Comparison of ENCODE assay signal across 8 cellular contexts in genomic region chr22:40203568-40203967, GRCh38. TPM values are rescaled to one million over a fixed set of nuclear protein-coding genes. Genes with fewer than 3 reads are reported as not detected.
DNase-seq lines count a peak whose midpoint lies in the region; ATAC-seq and TF ChIP-seq lines count a peak whose summit lies in the region.

No MANE protein-coding gene starts in this region.

- peak overlapping the region; percentile 30; the same call in 1 of the 2 replicates for H3K23ac ChIP-seq in IMR-90 (ENCODE audit: low read depth, low read length)

- in situ Hi-C loops in IMR-90 (cut with MboI; ENCODE audit: low sequenced_read_pairs) = no loop called here

- intact Hi-C loops in IMR-90 (cut with micrococcal nuclease) = no loop called here

- peak overlapping the region; percentile 57; the same call in 1 of the 2 replicates for H3K4ac ChIP-seq in IMR-90 (ENCODE audit: low read depth, low read length)

- H3K56ac ChIP-seq in IMR-90 (ENCODE audit: extremely low read depth, insufficient read depth, low read length) = no peak overlapping the region

- no peak overlapping the region for H2AFZ ChIP-seq in IMR-90 (replicated peaks; ENCODE audit: low read length, poor library complexity)

- H3K9me1 ChIP-seq in IMR-90 (ENCODE audit: insufficient read depth, low read length) = peaks cover 19% of the 10 kb centered on the region

- peak overlapping the region; percentile 76 for H2BK20ac ChIP-seq in IMR-90 (ENCODE audit: low read depth, low read length)

- H2AK5ac ChIP-seq in IMR-90 (ENCODE audit: low read depth, low read length) = peak overlapping the region; percentile 41

- H3K27ac ChIP-seq in IMR-90 (ENCODE audit: insufficient read depth, low read length) (no peak overlapping the region; the same call in 1 of the 2 replicates), skeletal muscle tissue (ENCODE audit: low read depth, low read length) (peak overlapping the region; percentile 11)

- H2BK120ac ChIP-seq in IMR-90 (ENCODE audit: low read depth, low read length) = peak overlapping the region; percentile 59

- peak overlapping the region; percentile 20; the same call in 1 of the 2 replicates for H3K18ac ChIP-seq in IMR-90 (ENCODE audit: low read depth, low read length)

- BruUV-seq in IMR-90 (replicated peaks; lab: Mats Ljungman, UMichigan) = no TSS peak

- peak overlapping the region; percentile 84 for H2AK9ac ChIP-seq in IMR-90 (replicated peaks; ENCODE audit: low read depth, low read length, poor library complexity)

- CTCF ChIA-PET in IMR-90 (lab: Yijun Ruan, JAX) = interaction anchor here (0.9 kb wide), 1 partner anchor 10 kb away, joined by 5 read pairs; no protein-coding TSS in a partner anchor

- H3K36me3 ChIP-seq in IMR-90 (ENCODE audit: control insufficient read depth, insufficient read depth, low read length) (no peaks in the 10 kb centered on the region), skeletal muscle tissue (ENCODE audit: control insufficient read depth in 3 of 3, insufficient read depth in 3 of 3, low read length in 3 of 3) (no peaks in the 10 kb centered on the region)

- no peak for TF ChIP-seq POLR2A in IMR-90 (IDR thresholded peaks at IDR 0.05; ENCODE audit: low read depth, low read length)

- H3K27ac Mint-ChIP-seq in activated naive CD8-positive, alpha-beta T cell treated with anti-CD3 and anti-CD28 coated beads, Interleukin-2, amount 10 ng/mL, durations not matched to agents 7 days and 5 days = peak overlapping the region; percentile 46

- H2BK15ac ChIP-seq in IMR-90 (ENCODE audit: low read depth, low read length) = peak overlapping the region; percentile 39; the same call in 1 of the 3 replicates

- dilution Hi-C loops in IMR-90 (cut with HindIII; ENCODE audit: low sequenced_read_pairs, unreplicated experiment) = no loop called here

- POLR2A ChIA-PET in IMR-90 (lab: Charles Lee; ENCODE audit: unreplicated experiment) = no interaction called here
- POLR2A ChIA-PET in activated naive CD8-positive, alpha-beta T cell treated with anti-CD3 and anti-CD28 coated beads, Interleukin-2, amount 10 ng/mL, durations not matched to agents 7 days and 5 days (lab: Charles Lee) = interaction anchor here (1.1 to 2.7 kb wide), 2 partner anchors 26 to 159 kb away, joined by 4 to 10 read pairs; partner anchors contain the start of gene TNRC6B

- H3K4me3 ChIP-seq in IMR-90 (ENCODE audit: insufficient read depth, low read depth, low read length) = no peak overlapping the region
- no peak overlapping the region for H3K4me3 ChIP-seq in skeletal muscle tissue (ENCODE audit: low read length in 3 of 3)

- WGBS in IMR-90 (ENCODE audit: extremely low coverage in 2 of 2, insufficient read length in 1 of 2), 2 experiments = no CpG with 5 or more reads among the region's 5 CpGs

- H3K4me2 ChIP-seq in IMR-90 (ENCODE audit: low read depth, low read length) = peak overlapping the region; percentile 77

- H3K36me3 Mint-ChIP-seq in activated naive CD8-positive, alpha-beta T cell treated with anti-CD3 and anti-CD28 coated beads, Interleukin-2, amount 10 ng/mL, durations not matched to agents 7 days and 5 days = peaks cover 17% of the 10 kb centered on the region

- no peaks in the 10 kb centered on the region for H3K27me3 Mint-ChIP-seq in activated naive CD8-positive, alpha-beta T cell treated with anti-CD3 and anti-CD28 coated beads, Interleukin-2, amount 10 ng/mL, durations not matched to agents 7 days and 5 days

- TF ChIP-seq CTCF in IMR-90 (conservative IDR thresholded peaks at IDR 0.05; ENCODE audit: low read depth, low read length) = no peak

- TF ChIP-seq RAD21 in IMR-90 (IDR thresholded peaks at IDR 0.05; ENCODE audit: low read length) = no peak

- peak; percentile 15 for DNase-seq in NCI-H510A treated with DMSO at 0.1 percent for 48 hours (lab: John Stamatoyannopoulos, UW)
- no peak for DNase-seq in NCI-H510A (lab: John Stamatoyannopoulos, UW)
- DNase-seq in IMR-90 = peak; percentile 38
- DNase-seq in activated naive CD8-positive, alpha-beta T cell treated with anti-CD3 and anti-CD28 coated beads, Interleukin-2, amount 10 ng/mL, durations not matched to agents 7 days and 5 days = no peak
- DNase-seq in AG08396 (ENCODE audit: low spot score) = no peak
- DNase-seq in NCI-H2227 (lab: John Stamatoyannopoulos, UW; ENCODE audit: unreplicated experiment) = no peak
- no peak for DNase-seq in inferior parietal cortex (ENCODE audit: extremely low spot score)

- H3K27me3 ChIP-seq in IMR-90 (ENCODE audit: control insufficient read depth, insufficient read depth, low read length) (no peaks in the 10 kb centered on the region), skeletal muscle tissue (ENCODE audit: control insufficient read depth in 3 of 3, insufficient read depth in 3 of 3, low read length in 3 of 3) (no peaks in the 10 kb centered on the region)

- H3K4me1 ChIP-seq in IMR-90 (ENCODE audit: control insufficient read depth, insufficient read depth, low read length) (peaks cover 16% of the 10 kb centered on the region), skeletal muscle tissue (ENCODE audit: control insufficient read depth in 3 of 3, insufficient read depth in 3 of 3, low read length in 3 of 3) (peaks cover 38 to 49% (median 39%) of the 10 kb centered on the region in 3 donors)

- H3K9me3 Mint-ChIP-seq in activated naive CD8-positive, alpha-beta T cell treated with anti-CD3 and anti-CD28 coated beads, Interleukin-2, amount 10 ng/mL, durations not matched to agents 7 days and 5 days = no peaks in the 10 kb centered on the region

- no peak overlapping the region for H3K9ac ChIP-seq in IMR-90 (ENCODE audit: low read depth, low read length)
- H3K9ac ChIP-seq in skeletal muscle tissue (ENCODE audit: low read depth in 1 of 3, low read length in 3 of 3) = no peak overlapping the region

- H3K79me1 ChIP-seq in IMR-90 (ENCODE audit: low read depth in 1 of 2, low read length in 2 of 2) = peaks cover 36 to 75% of the 10 kb centered on the region in 2 experiments

- H4K5ac ChIP-seq in IMR-90 (ENCODE audit: low read depth, low read length) = 0 out of 2 replicates have a peak overlapping the region, but pooled peaks have one; percentile 5

- H3K9me3 ChIP-seq in IMR-90 (ENCODE audit: control insufficient read depth, insufficient read depth, low read length) (no peaks in the 10 kb centered on the region), skeletal muscle tissue (ENCODE audit: control insufficient read depth in 3 of 3, low read length in 3 of 3) (no peaks in the 10 kb centered on the region)

- ATAC-seq in IMR-90 (ENCODE audit: low read depth) = no peak
- peak; percentile 87 for ATAC-seq in activated naive CD8-positive, alpha-beta T cell treated with anti-CD3 and anti-CD28 coated beads, Interleukin-2, amount 10 ng/mL, durations not matched to agents 7 days and 5 days (ENCODE audit: low read depth)

- H4K8ac ChIP-seq in IMR-90 (ENCODE audit: low read depth in 2 of 2, low read length in 2 of 2) = peak overlapping the region in 1 of 2 experiments; percentile 10; a peak in 2 of 4 replicates

- peaks cover 37% of the 10 kb centered on the region for H3K4me1 Mint-ChIP-seq in activated naive CD8-positive, alpha-beta T cell treated with anti-CD3 and anti-CD28 coated beads, Interleukin-2, amount 10 ng/mL, durations not matched to agents 7 days and 5 days

- H3K4me3 Mint-ChIP-seq in activated naive CD8-positive, alpha-beta T cell treated with anti-CD3 and anti-CD28 coated beads, Interleukin-2, amount 10 ng/mL, durations not matched to agents 7 days and 5 days = peak overlapping the region; percentile 62

- H2BK5ac ChIP-seq in IMR-90 (ENCODE audit: low read depth, low read length, poor library complexity, severe bottlenecking) = peak overlapping the region; percentile 25

- H4K91ac ChIP-seq in IMR-90 (ENCODE audit: insufficient read depth, low read depth, low read length) = peak overlapping the region; percentile 71

- H3K14ac ChIP-seq in IMR-90 (replicated peaks; ENCODE audit: low read depth, low read length) = 0 out of 2 replicates have a peak overlapping the region, but pooled peaks have one; percentile 3

- H4K20me1 ChIP-seq in IMR-90 (ENCODE audit: insufficient read depth, low read length) = peaks cover 76% of the 10 kb centered on the region

TF ChIP-seq in IMR-90, 13 proteins besides CTCF, POLR2A, EP300 and RAD21 (continues in another document):
- TF ChIP-seq, protein P1, sequence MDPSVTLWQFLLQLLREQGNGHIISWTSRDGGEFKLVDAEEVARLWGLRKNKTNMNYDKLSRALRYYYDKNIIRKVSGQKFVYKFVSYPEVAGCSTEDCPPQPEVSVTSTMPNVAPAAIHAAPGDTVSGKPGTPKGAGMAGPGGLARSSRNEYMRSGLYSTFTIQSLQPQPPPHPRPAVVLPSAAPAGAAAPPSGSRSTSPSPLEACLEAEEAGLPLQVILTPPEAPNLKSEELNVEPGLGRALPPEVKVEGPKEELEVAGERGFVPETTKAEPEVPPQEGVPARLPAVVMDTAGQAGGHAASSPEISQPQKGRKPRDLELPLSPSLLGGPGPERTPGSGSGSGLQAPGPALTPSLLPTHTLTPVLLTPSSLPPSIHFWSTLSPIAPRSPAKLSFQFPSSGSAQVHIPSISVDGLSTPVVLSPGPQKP (IDR thresholded peaks at IDR 0.05; ENCODE audit: borderline replicate concordance, low read depth, low read length) = no peak
- TF ChIP-seq NFE2L2 (IDR thresholded peaks at IDR 0.05; ENCODE audit: low read depth, low read length) (no peak), FOS (IDR thresholded peaks at IDR 0.05; ENCODE audit: low read depth, low read length) (no peak), MXI1 (IDR thresholded peaks at IDR 0.05; ENCODE audit: borderline replicate concordance, low read depth, low read length) (no peak), CEBPB (IDR thresholded peaks at IDR 0.05; ENCODE audit: low read depth, low read length) (no peak), CHD1 (IDR thresholded peaks at IDR 0.05; ENCODE audit: low read depth, low read length) (no peak), USF2 (IDR thresholded peaks at IDR 0.05; ENCODE audit: low read depth, low read length) (no peak), MAZ (IDR thresholded peaks at IDR 0.05; ENCODE audit: borderline replicate concordance, low read depth, low read length) (no peak), RFX5 (IDR thresholded peaks at IDR 0.05; ENCODE audit: low read depth, low read length) (no peak), RCOR1 (IDR thresholded peaks at IDR 0.05; ENCODE audit: insufficient replicate concordance, low read length) (no peak)

RNA-seq across cellular contexts. Expression of gene TNRC6B, which starts 25.8 kb away (rescaled TPM):
- total RNA-seq in IMR-90 (2012; rRNA removed) (14.7 and 17.0 TPM in 2 replicates), skeletal muscle tissue (28.2 TPM)
- 3.9 and 4.8 TPM in 2 replicates for polyA plus RNA-seq in IMR-90 (2012; rRNA removed)
- polyA plus RNA-seq in IMR-90 (2012; cell fraction: cytosol; rRNA removed) = 0.79 and 2.9 TPM in 2 replicates
- polyA plus RNA-seq in IMR-90 (2012; cell fraction: nucleus; rRNA removed; ENCODE audit: low replicate concordance) = 3.7 and 4.7 TPM in 2 replicates
- total RNA-seq in activated naive CD8-positive, alpha-beta T cell treated with anti-CD3 and anti-CD28 coated beads, Interleukin-2, amount 10 ng/mL, durations not matched to agents 7 days and 5 days = 10 to 100 TPM; 89.6 to 91.4 TPM

Comparison
In these comparisons a context has a peak if more than half of its experiments do, and no peak if none do; other contexts are left out.
1. DNase-seq: peak in NCI-H510A treated with DMSO at 0.1 percent for 48 hours (single experiment) and IMR-90 (single experiment); none in NCI-H510A (single experiment), activated naive CD8-positive, alpha-beta T cell treated with anti-CD3 and anti-CD28 coated beads, Interleukin-2, amount 10 ng/mL, durations not matched to agents 7 days and 5 days (single experiment), AG08396 (single experiment), NCI-H2227 (single experiment) and inferior parietal cortex (single experiment).